ENCODE assay signal across 8 cellular contexts in the genomic region with DNA sequence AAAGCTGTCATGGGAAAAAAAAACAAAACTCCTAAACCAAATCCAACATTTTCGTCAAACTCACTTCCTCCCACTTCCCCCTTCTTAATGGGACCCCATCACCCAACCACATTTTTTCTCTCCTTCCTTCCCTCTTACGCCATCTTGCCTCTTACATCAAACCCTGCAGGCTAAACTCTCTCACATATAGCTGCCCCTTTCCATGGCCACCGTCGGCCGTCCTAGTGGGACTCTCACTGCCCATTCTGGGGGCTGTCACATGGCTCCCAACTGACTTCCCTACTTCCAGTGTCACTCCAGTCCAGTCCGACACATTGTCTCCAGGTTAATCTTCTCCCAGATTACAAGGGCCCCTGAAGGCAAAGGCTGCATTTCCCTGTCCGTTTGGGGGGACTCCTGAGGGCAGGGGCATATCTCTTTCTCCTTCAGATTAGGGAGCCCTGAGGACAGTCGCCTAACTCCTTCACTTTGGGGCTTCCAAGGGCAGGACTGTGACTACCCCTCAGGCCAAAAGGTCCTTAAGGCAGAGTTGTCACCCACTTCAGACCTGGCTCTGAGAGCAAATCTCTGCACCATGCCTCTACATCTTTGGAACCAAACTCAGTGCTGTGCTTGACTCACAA. TPM values are rescaled to one million over a fixed set of nuclear protein-coding genes. Genes with fewer than 3 reads are reported as not detected.
A peak's percentile ranks its signal among the peaks of the same experiment; 100 is the strongest.
DNase-seq lines count a peak whose midpoint lies in the region; ATAC-seq, FAIRE-seq and TF ChIP-seq lines count a peak whose summit lies in the region.

No MANE protein-coding gene starts in this region.

- FAIRE-seq in A549 (lab: Jason Lieb, UNC) = no peak

- H3K27me3 ChIP-seq in GM23248 (replicated peaks; ENCODE audit: insufficient read depth) = no peaks in the 10 kb centered on the region
- H3K27me3 ChIP-seq in SJCRH30 = peaks cover 9% of the 10 kb centered on the region
- no peaks in the 10 kb centered on the region for H3K27me3 ChIP-seq in skeletal muscle satellite cell (ENCODE audit: control insufficient read depth, insufficient read depth, low read length)

- ATAC-seq in A549 = peak; percentile 4 to 10; a peak in 3 of 6 replicates

- H3K4me2 ChIP-seq in A549 (peak overlapping the region; percentile 91), GM23248 (ENCODE audit: unreplicated experiment) (peak overlapping the region; percentile 93), skeletal muscle satellite cell (ENCODE audit: low read length) (peak overlapping the region; percentile 77)

- CTCF ChIA-PET in A549 (lab: Yijun Ruan, JAX) = interaction anchor here (0.6 to 2.2 kb wide), 4 partner anchors 13 to 58 kb away, joined by 3 to 9 read pairs (median 4); a partner anchor contains a TSS

- H3K4me1 ChIP-seq in A549 = peaks cover 13% of the 10 kb centered on the region
- H3K4me1 ChIP-seq in GM23248 (ENCODE audit: insufficient read depth) = peaks cover 10% of the 10 kb centered on the region
- peaks cover 13% of the 10 kb centered on the region for H3K4me1 ChIP-seq in SJCRH30
- H3K4me1 ChIP-seq in skeletal muscle satellite cell (ENCODE audit: control insufficient read depth, insufficient read depth, low read length) = peaks cover 19% of the 10 kb centered on the region

- no peaks in the 10 kb centered on the region for H3K36me3 ChIP-seq in GM23248 (ENCODE audit: low read depth)
- no peaks in the 10 kb centered on the region for H3K36me3 ChIP-seq in SJCRH30
- no peaks in the 10 kb centered on the region for H3K36me3 ChIP-seq in skeletal muscle satellite cell (ENCODE audit: insufficient read depth, low read length)

- no peaks in the 10 kb centered on the region for H4K20me1 ChIP-seq in GM23248 (ENCODE audit: insufficient read depth)

- TF ChIP-seq POLR2A in A549 (IDR thresholded peaks at IDR 0.05; ENCODE audit: low read length) = no peak

- H3K27ac ChIP-seq in A549 = peak overlapping the region; percentile 67 to 88
- H3K27ac ChIP-seq in GM23248 = peak overlapping the region; percentile 27
- H3K27ac ChIP-seq in SJCRH30 = no peak overlapping the region

- POLR2A ChIA-PET in A549 (lab: Yijun Ruan, JAX) = no interaction called here

- H3K4me3 ChIP-seq in A549 (peak overlapping the region; percentile 63), GM23248 (peak overlapping the region; percentile 85), SJCRH30 (peak overlapping the region; percentile 75), fibroblast of mammary gland (ENCODE audit: control insufficient read depth, low read depth, low read length) (peak overlapping the region; percentile 89), skeletal muscle satellite cell (ENCODE audit: low read length) (peak overlapping the region; percentile 82)

- 39% methylated on average over 8 of the region's 8 CpGs for WGBS in A549 (ENCODE audit: missing lambda C conversion rate)
- WGBS in GM23248 (ENCODE audit: low coverage in 1 of 2, low lambda C conversion rate in 2 of 2, missing lambda C conversion rate in 2 of 2), 2 experiments = 52 to 54% methylated on average over 8 of the region's 8 CpGs

- DNase-seq in A549 (ENCODE audit: low read depth in 1 of 2, low spot score in 1 of 2) (no peak), GM23248 (no peak), SJCRH30 (no peak), fibroblast of mammary gland (ENCODE audit: low read depth) (no peak), HCEC 1CT (no peak), hepatic stellate cell (ENCODE audit: low spot score) (no peak), GOT3 (lab: John Stamatoyannopoulos, UW) (no peak)

- no peak for TF ChIP-seq CTCF in A549 (IDR thresholded peaks at IDR 0.05)
- no peak for TF ChIP-seq CTCF in fibroblast of mammary gland (conservative IDR thresholded peaks at IDR 0.05; ENCODE audit: control insufficient read depth, insufficient read depth, low read depth, low read length)

- H3K79me2 ChIP-seq in GM23248 (ENCODE audit: insufficient read depth) = no peaks in the 10 kb centered on the region

- no peak for TF ChIP-seq EP300 in A549 (IDR thresholded peaks at IDR 0.05)

- peaks cover 16% of the 10 kb centered on the region for H3F3A ChIP-seq in GM23248 (ENCODE audit: insufficient read depth)

- H3K9me3 ChIP-seq in A549 (no peaks in the 10 kb centered on the region), GM23248 (ENCODE audit: low read depth) (no peaks in the 10 kb centered on the region), SJCRH30 (replicated peaks) (no peaks in the 10 kb centered on the region), skeletal muscle satellite cell (replicated peaks; ENCODE audit: low read length) (no peaks in the 10 kb centered on the region)

- H3K9ac ChIP-seq in GM23248 (peak overlapping the region; percentile 86), skeletal muscle satellite cell (ENCODE audit: low read depth, low read length) (peak overlapping the region; percentile 77)

- H3K9me2 ChIP-seq in GM23248 (ENCODE audit: insufficient read depth) = no peaks in the 10 kb centered on the region

- no peak for TF ChIP-seq RAD21 in A549 (conservative IDR thresholded peaks at IDR 0.05 in 1 of 2, IDR thresholded peaks at IDR 0.05 in 1 of 2)

- in situ Hi-C loops in GM23248 (cut with MboI) = no loop called here

- peak overlapping the region; percentile 95 for H2AFZ ChIP-seq in GM23248

TF ChIP-seq in A549, 52 proteins besides CTCF, POLR2A, EP300 and RAD21 (continues in another document):
- TF ChIP-seq, protein P1, sequence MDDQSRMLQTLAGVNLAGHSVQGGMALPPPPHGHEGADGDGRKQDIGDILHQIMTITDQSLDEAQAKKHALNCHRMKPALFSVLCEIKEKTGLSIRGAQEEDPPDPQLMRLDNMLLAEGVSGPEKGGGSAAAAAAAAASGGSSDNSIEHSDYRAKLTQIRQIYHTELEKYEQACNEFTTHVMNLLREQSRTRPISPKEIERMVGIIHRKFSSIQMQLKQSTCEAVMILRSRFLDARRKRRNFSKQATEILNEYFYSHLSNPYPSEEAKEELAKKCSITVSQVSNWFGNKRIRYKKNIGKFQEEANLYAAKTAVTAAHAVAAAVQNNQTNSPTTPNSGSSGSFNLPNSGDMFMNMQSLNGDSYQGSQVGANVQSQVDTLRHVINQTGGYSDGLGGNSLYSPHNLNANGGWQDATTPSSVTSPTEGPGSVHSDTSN (IDR thresholded peaks at IDR 0.05) = no peak
- TF ChIP-seq ZSCAN20 (CRISPR knock-in tag; IDR thresholded peaks at IDR 0.05) = no peak
- no peak for TF ChIP-seq KDM1A (IDR thresholded peaks at IDR 0.05; ENCODE audit: low read depth)
- TF ChIP-seq, protein P2, sequence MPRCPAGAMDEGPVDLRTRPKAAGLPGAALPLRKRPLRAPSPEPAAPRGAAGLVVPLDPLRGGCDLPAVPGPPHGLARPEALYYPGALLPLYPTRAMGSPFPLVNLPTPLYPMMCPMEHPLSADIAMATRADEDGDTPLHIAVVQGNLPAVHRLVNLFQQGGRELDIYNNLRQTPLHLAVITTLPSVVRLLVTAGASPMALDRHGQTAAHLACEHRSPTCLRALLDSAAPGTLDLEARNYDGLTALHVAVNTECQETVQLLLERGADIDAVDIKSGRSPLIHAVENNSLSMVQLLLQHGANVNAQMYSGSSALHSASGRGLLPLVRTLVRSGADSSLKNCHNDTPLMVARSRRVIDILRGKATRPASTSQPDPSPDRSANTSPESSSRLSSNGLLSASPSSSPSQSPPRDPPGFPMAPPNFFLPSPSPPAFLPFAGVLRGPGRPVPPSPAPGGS (IDR thresholded peaks at IDR 0.05) = no peak
- TF ChIP-seq TFCP2L1 (CRISPR knock-in tag; IDR thresholded peaks at IDR 0.05) = no peak
- TF ChIP-seq SMC3 (IDR thresholded peaks at IDR 0.05) = no peak

RNA-seq across cellular contexts. Expression of a gene that starts 0.7 kb away (rescaled TPM):
- polyA plus RNA-seq in A549 (2011; rRNA removed) (6.8 and 7.6 TPM in 2 replicates), A549 (2017; fragmentation: RNase III; extraction: RNeasy Plus Mini Kit Qiagen cat#74134 plus additional on column Dnase treatment) (10.6 to 12.7 TPM (median 10.8 TPM) in 3 replicates), GM23248 (2016; fragmentation: Nextera tagmentation; extraction: Ambion mirVana) (11.1 and 12.7 TPM in 2 replicates)
- polyA plus RNA-seq in A549 (2012; cell fraction: cytosol; rRNA removed) = 17.0 and 17.5 TPM in 2 replicates
- polyA plus RNA-seq in A549 (2012; cell fraction: nucleus; rRNA removed) = 104 and 106 TPM in 2 replicates
- polyA minus RNA-seq in A549 (2011; rRNA and poly(A)+ RNA removed) = 8.8 and 10.3 TPM in 2 replicates
- 4.8 and 5.8 TPM in 2 replicates for total RNA-seq in GM23248 (2014; rRNA removed; shearing (Covaris generic))
- total RNA-seq in SJCRH30 (2014; rRNA removed; shearing (Covaris generic)) = 3.5 and 5.3 TPM in 2 replicates
- total RNA-seq in skeletal muscle satellite cell (2012; rRNA removed) = 2.8 TPM in 2 replicates

RNA-seq across cellular contexts. Expression of a gene that starts 12.0 kb away (rescaled TPM):
- polyA plus RNA-seq in A549 (2011; rRNA removed) = not detected in 2 replicates
- not detected in 2 replicates for polyA plus RNA-seq in A549 (2012; cell fraction: cytosol; rRNA removed)
- not detected in 2 replicates for polyA plus RNA-seq in A549 (2012; cell fraction: nucleus; rRNA removed)
- polyA plus RNA-seq in A549 (2017; fragmentation: RNase III; extraction: RNeasy Plus Mini Kit Qiagen cat#74134 plus additional on column Dnase treatment) = not detected in 3 replicates
- not detected in 2 replicates for polyA minus RNA-seq in A549 (2011; rRNA and poly(A)+ RNA removed)
- not detected in 2 replicates for total RNA-seq in GM23248 (2014; rRNA removed; shearing (Covaris generic))
- not detected in 2 replicates for polyA plus RNA-seq in GM23248 (2016; fragmentation: Nextera tagmentation; extraction: Ambion mirVana)
- not detected in 2 replicates for total RNA-seq in SJCRH30 (2014; rRNA removed; shearing (Covaris generic))
- not detected in 2 replicates for total RNA-seq in skeletal muscle satellite cell (2012; rRNA removed)

RNA-seq across cellular contexts. Expression of a gene that starts 25.9 kb away (rescaled TPM):
- polyA plus RNA-seq in A549 (2011; rRNA removed) = 36.1 and 38.7 TPM in 2 replicates
- polyA plus RNA-seq in A549 (2012; cell fraction: cytosol; rRNA removed) = 53.4 and 58.3 TPM in 2 replicates
- 22.1 and 24.6 TPM in 2 replicates for polyA plus RNA-seq in A549 (2012; cell fraction: nucleus; rRNA removed)
- 66.1 to 87.2 TPM (median 78.6 TPM) in 3 replicates for polyA plus RNA-seq in A549 (2017; fragmentation: RNase III; extraction: RNeasy Plus Mini Kit Qiagen cat#74134 plus additional on column Dnase treatment)
- polyA minus RNA-seq in A549 (2011; rRNA and poly(A)+ RNA removed) = 62.7 and 71.2 TPM in 2 replicates
- 212 and 240 TPM in 2 replicates for total RNA-seq in GM23248 (2014; rRNA removed; shearing (Covaris generic))
- 2,795 and 2,825 TPM in 2 replicates for polyA plus RNA-seq in GM23248 (2016; fragmentation: Nextera tagmentation; extraction: Ambion mirVana)
- 41.5 and 43.4 TPM in 2 replicates for total RNA-seq in SJCRH30 (2014; rRNA removed; shearing (Covaris generic))
- total RNA-seq in skeletal muscle satellite cell (2012; rRNA removed) = 36.2 and 43.2 TPM in 2 replicates

RNA-seq across cellular contexts. Expression of a gene that starts 48.2 kb away (rescaled TPM):
- polyA plus RNA-seq in A549 (2011; rRNA removed) (0.67 and 1.1 TPM in 2 replicates), A549 (2017; fragmentation: RNase III; extraction: RNeasy Plus Mini Kit Qiagen cat#74134 plus additional on column Dnase treatment) (2.3 to 2.7 TPM (median 2.4 TPM) in 3 replicates), GM23248 (2016; fragmentation: Nextera tagmentation; extraction: Ambion mirVana) (not detected in 2 replicates)
- 2.0 and 2.1 TPM in 2 replicates for polyA plus RNA-seq in A549 (2012; cell fraction: cytosol; rRNA removed)
- polyA plus RNA-seq in A549 (2012; cell fraction: nucleus; rRNA removed) = 4.9 and 8.7 TPM in 2 replicates
- 2.0 and 3.8 TPM in 2 replicates for polyA minus RNA-seq in A549 (2011; rRNA and poly(A)+ RNA removed)
- total RNA-seq in GM23248 (2014; rRNA removed; shearing (Covaris generic)) = not detected in 2 replicates
- not detected in 2 replicates for total RNA-seq in SJCRH30 (2014; rRNA removed; shearing (Covaris generic))
- not detected in 2 replicates for total RNA-seq in skeletal muscle satellite cell (2012; rRNA removed)
